ENCODE assay signal across 1 cellular context in genomic region chr10:35765039-35765662, GRCh38.
TF ChIP-seq lines count a peak whose summit lies in the region.

No MANE protein-coding gene starts in this region.

TF ChIP-seq in K562, 482 proteins besides CTCF, POLR2A, EP300 and RAD21 (continued from another document):
- no peak for TF ChIP-seq MGA (IDR thresholded peaks at IDR 0.05)
